8 cellular contexts compared by ENCODE assay signal in the genomic region with DNA sequence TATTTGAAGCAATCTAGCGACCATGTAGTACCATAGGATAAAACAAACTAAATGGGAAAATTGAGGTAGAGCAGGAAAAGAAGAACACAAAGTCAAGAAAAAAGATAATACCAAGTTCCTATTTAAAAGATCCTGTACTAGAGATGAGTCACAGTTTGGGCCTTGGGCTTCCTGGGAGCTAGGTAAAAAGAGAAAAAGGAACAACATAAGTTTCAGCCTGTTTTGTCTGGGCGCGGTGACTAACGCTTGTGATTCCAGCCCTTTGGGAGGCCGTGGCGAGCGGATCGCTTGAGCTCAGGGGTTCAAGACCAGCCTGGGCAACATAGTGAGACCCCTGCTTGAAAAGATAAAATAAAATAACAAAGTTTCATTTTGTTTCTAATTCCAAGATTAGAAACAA. TPM values are rescaled to one million over a fixed set of nuclear protein-coding genes. Genes with fewer than 3 reads are reported as not detected.
A peak's percentile ranks its signal among the peaks of the same experiment; 100 is the strongest.
DNase-seq lines count a peak whose midpoint lies in the region; ATAC-seq and TF ChIP-seq lines count a peak whose summit lies in the region.

No MANE protein-coding gene starts in this region.

- DNase-seq in AG10803 (ENCODE audit: low read depth) (no peak), mesenchymal stem cell (peak; percentile 71), SHP77 treated with DMSO at 0.1 percent for 48 hours (lab: John Stamatoyannopoulos, UW) (no peak), anterior cingulate cortex (lab: John Stamatoyannopoulos, UW) (no peak)
- no peak for DNase-seq in activated naive CD8-positive, alpha-beta T cell treated with anti-CD3 and anti-CD28 coated beads, Interleukin-2, amount 10 ng/mL, durations not matched to agents 7 days and 5 days

- no peak overlapping the region for H2BK120ac ChIP-seq in mesenchymal stem cell (ENCODE audit: low read depth, low read length)

- no peak overlapping the region for H2BK5ac ChIP-seq in mesenchymal stem cell (ENCODE audit: low read depth, low read length, poor library complexity, severe bottlenecking)

- no peak overlapping the region for H3K9ac ChIP-seq in HUES48 (ENCODE audit: low read depth, low read length)
- H3K9ac ChIP-seq in mesenchymal stem cell (ENCODE audit: low read length), result peak overlapping the region; percentile 91

- H2BK12ac ChIP-seq in mesenchymal stem cell (ENCODE audit: low read length in 2 of 2), result no peak overlapping the region

- H3K9me3 ChIP-seq in HUES48 (ENCODE audit: control insufficient read depth, insufficient read depth, low read length), result no peaks in the 10 kb centered on the region
- no peaks in the 10 kb centered on the region for H3K9me3 ChIP-seq in mesenchymal stem cell (ENCODE audit: control insufficient read depth, low read length)

- H3K36me3 ChIP-seq in HUES48 (ENCODE audit: control insufficient read depth, insufficient read depth, low read length) (no peaks in the 10 kb centered on the region), mesenchymal stem cell (ENCODE audit: control insufficient read depth in 1 of 2, insufficient read depth in 2 of 2, low read depth in 1 of 2, low read length in 2 of 2) (peaks cover 0 to 2% of the 10 kb centered on the region in 2 experiments)

- H3K9me3 Mint-ChIP-seq in activated naive CD8-positive, alpha-beta T cell treated with anti-CD3 and anti-CD28 coated beads, Interleukin-2, amount 10 ng/mL, durations not matched to agents 7 days and 5 days, result no peaks in the 10 kb centered on the region

- H4K8ac ChIP-seq in mesenchymal stem cell (ENCODE audit: low read length), result no peak overlapping the region

- peak overlapping the region; percentile 68 for H3K4me2 ChIP-seq in mesenchymal stem cell (ENCODE audit: low read length, poor library complexity, severe bottlenecking)

- POLR2A ChIA-PET in activated naive CD8-positive, alpha-beta T cell treated with anti-CD3 and anti-CD28 coated beads, Interleukin-2, amount 10 ng/mL, durations not matched to agents 7 days and 5 days (lab: Charles Lee), result interaction anchor here (1.1 to 3.6 kb wide), 3 partner anchors 15 to 90 kb away, joined by 3 to 33 read pairs (median 13); partner anchors contain the start of gene TMEM156

- H3K4me3 Mint-ChIP-seq in activated naive CD8-positive, alpha-beta T cell treated with anti-CD3 and anti-CD28 coated beads, Interleukin-2, amount 10 ng/mL, durations not matched to agents 7 days and 5 days, result peak overlapping the region; percentile 91

- H3K4ac ChIP-seq in mesenchymal stem cell (ENCODE audit: low read depth in 1 of 2, low read length in 2 of 2), result peak overlapping the region in 1 of 2 experiments; percentile 30

- no peaks in the 10 kb centered on the region for H3K27me3 Mint-ChIP-seq in activated naive CD8-positive, alpha-beta T cell treated with anti-CD3 and anti-CD28 coated beads, Interleukin-2, amount 10 ng/mL, durations not matched to agents 7 days and 5 days

- H3K27me3 ChIP-seq in HUES48 (ENCODE audit: control insufficient read depth, insufficient read depth, low read length) (no peaks in the 10 kb centered on the region), mesenchymal stem cell (ENCODE audit: control insufficient read depth in 1 of 2, insufficient read depth in 1 of 2, low read length in 2 of 2) (no peaks in the 10 kb centered on the region)

- no peak overlapping the region for H4K91ac ChIP-seq in mesenchymal stem cell (ENCODE audit: low read length)

- H3K14ac ChIP-seq in mesenchymal stem cell (ENCODE audit: low read length in 2 of 2), result no peak overlapping the region

- TF ChIP-seq CTCF in AG10803 (conservative IDR thresholded peaks at IDR 0.05; ENCODE audit: low read length), result no peak

- H3K23ac ChIP-seq in mesenchymal stem cell (ENCODE audit: low read length in 2 of 2), result no peak overlapping the region

- H2BK15ac ChIP-seq in mesenchymal stem cell (ENCODE audit: low read depth, poor library complexity, severe bottlenecking), result no peak overlapping the region

- WGBS in mesenchymal stem cell, result 56% methylated on average over 7 of the region's 8 CpGs

- H3K27ac ChIP-seq in HUES48 (ENCODE audit: low read depth, low read length), result no peak overlapping the region
- peak overlapping the region; percentile 92 for H3K27ac ChIP-seq in mesenchymal stem cell (ENCODE audit: low read length, poor library complexity, severe bottlenecking)

- ATAC-seq in activated naive CD8-positive, alpha-beta T cell treated with anti-CD3 and anti-CD28 coated beads, Interleukin-2, amount 10 ng/mL, durations not matched to agents 7 days and 5 days (ENCODE audit: low read depth), result no peak
- ATAC-seq in HG03457 (IDR thresholded peaks at IDR 0.05; ENCODE audit: unreplicated experiment) (no peak), HG03442 (IDR thresholded peaks at IDR 0.05; ENCODE audit: unreplicated experiment) (no peak)

- H3K36me3 Mint-ChIP-seq in activated naive CD8-positive, alpha-beta T cell treated with anti-CD3 and anti-CD28 coated beads, Interleukin-2, amount 10 ng/mL, durations not matched to agents 7 days and 5 days, result no peaks in the 10 kb centered on the region

- H3K79me1 ChIP-seq in mesenchymal stem cell (replicated peaks; ENCODE audit: low read length, poor library complexity, severe bottlenecking), result no peaks in the 10 kb centered on the region

- H2AFZ ChIP-seq in mesenchymal stem cell (ENCODE audit: low read depth, low read length), result no peak overlapping the region

- peak overlapping the region; percentile 69 for H3K4me3 ChIP-seq in AG10803 (ENCODE audit: low read length)
- peak overlapping the region; percentile 84; the same call in 1 of the 2 replicates for H3K4me3 ChIP-seq in HUES48 (ENCODE audit: low read depth, low read length)
- peak overlapping the region in 1 of 2 experiments; percentile 84 for H3K4me3 ChIP-seq in mesenchymal stem cell (ENCODE audit: insufficient read depth in 1 of 2, low read depth in 1 of 2, low read length in 2 of 2)

- H3K27ac Mint-ChIP-seq in activated naive CD8-positive, alpha-beta T cell treated with anti-CD3 and anti-CD28 coated beads, Interleukin-2, amount 10 ng/mL, durations not matched to agents 7 days and 5 days, result peak overlapping the region; percentile 92

- no peak overlapping the region for H3K18ac ChIP-seq in mesenchymal stem cell (ENCODE audit: low read depth in 1 of 2, low read length in 2 of 2)

- peaks cover 43% of the 10 kb centered on the region for H3K4me1 Mint-ChIP-seq in activated naive CD8-positive, alpha-beta T cell treated with anti-CD3 and anti-CD28 coated beads, Interleukin-2, amount 10 ng/mL, durations not matched to agents 7 days and 5 days

- H2AK5ac ChIP-seq in mesenchymal stem cell (ENCODE audit: low read length, severe bottlenecking), result no peak overlapping the region

- H3K4me1 ChIP-seq in HUES48 (ENCODE audit: control insufficient read depth, insufficient read depth, low read length) (peaks cover 14% of the 10 kb centered on the region), mesenchymal stem cell (ENCODE audit: control insufficient read depth, insufficient read depth, low read depth, low read length) (peaks cover 4% of the 10 kb centered on the region)

RNA-seq across cellular contexts. Expression of gene TMEM156, which starts 14.0 kb away (rescaled TPM):
- 10 to 100 TPM; 14.0 to 14.9 TPM for total RNA-seq in activated naive CD8-positive, alpha-beta T cell treated with anti-CD3 and anti-CD28 coated beads, Interleukin-2, amount 10 ng/mL, durations not matched to agents 7 days and 5 days
- 7.1 TPM for polyA plus RNA-seq in mesenchymal stem cell (2013, experiment 1 of 2)
- 7.5 TPM for polyA plus RNA-seq in mesenchymal stem cell (2013, experiment 2 of 2)

RNA-seq across cellular contexts. Expression of gene KLHL5, which starts 15.8 kb away (rescaled TPM):
- total RNA-seq in activated naive CD8-positive, alpha-beta T cell treated with anti-CD3 and anti-CD28 coated beads, Interleukin-2, amount 10 ng/mL, durations not matched to agents 7 days and 5 days, result 10 to 100 TPM; 16.4 to 18.3 TPM
- polyA plus RNA-seq in mesenchymal stem cell (2013, experiment 1 of 2), result 74.2 TPM
- 75.9 TPM for polyA plus RNA-seq in mesenchymal stem cell (2013, experiment 2 of 2)
